In the genomic region with DNA sequence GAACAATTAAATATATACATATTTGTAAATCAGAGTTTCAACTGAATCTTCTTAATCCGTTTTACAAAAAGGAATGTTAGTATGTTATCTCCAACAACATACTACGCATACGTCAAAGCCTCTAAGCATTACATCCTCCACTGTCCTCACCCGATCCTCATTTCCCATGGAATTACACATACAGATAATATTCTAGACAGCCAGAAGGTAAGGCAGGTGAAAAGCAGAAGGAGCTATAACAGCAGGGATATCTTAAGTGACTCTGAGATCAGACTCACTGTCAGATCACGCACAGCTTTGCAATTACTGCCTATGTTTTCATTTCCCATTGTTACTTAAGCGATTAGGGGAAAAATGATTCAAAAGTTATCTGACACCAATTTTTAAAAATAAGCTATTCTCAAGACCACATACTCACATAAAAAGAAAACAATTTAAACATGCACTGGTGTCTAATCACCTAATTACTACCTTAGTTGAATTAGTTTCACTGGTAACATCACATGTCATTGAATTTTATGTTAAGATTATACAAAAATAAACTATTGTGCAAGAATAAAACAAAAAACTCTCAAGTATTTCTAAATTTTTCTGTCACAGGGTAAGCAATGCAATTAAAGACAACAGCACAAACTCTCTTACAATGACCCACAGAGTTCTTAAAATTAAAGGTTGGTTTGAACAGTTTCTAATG, we compare ENCODE assay signal across 32 cellular contexts.
DNase-seq lines count a peak whose midpoint lies in the region; ATAC-seq and TF ChIP-seq lines count a peak whose summit lies in the region.
"Had no signal": no experiment of that assay in that cellular context is flagged by ENCODE, and none has a peak within 500 bp of the region (broad histone marks: within the 10 kb centered on the region; RNA-seq: fewer than 3 reads in every experiment).

No MANE protein-coding gene starts in this region.

- no peak for TF ChIP-seq CTCF in brain (conservative IDR thresholded peaks at IDR 0.05)

- H3K4me3 ChIP-seq in naive thymus-derived CD4-positive, alpha-beta T cell (ENCODE audit: low read length): no peak overlapping the region
- H3K4me3 ChIP-seq: adrenal gland, colonic mucosa, GM23338, neural progenitor cell, right atrium auricular region, SJSA1 had no signal

- POLR2A ChIA-PET in naive thymus-derived CD4-positive, alpha-beta T cell (lab: Charles Lee): no interaction called here

- DNase-seq in NCI-H1105 treated with DMSO at 0.1 percent for 48 hours (lab: John Stamatoyannopoulos, UW) (peak; percentile 13), NCI-H1105 (lab: John Stamatoyannopoulos, UW) (no peak), NCI-H146 treated with DMSO at 0.1 percent for 48 hours (lab: John Stamatoyannopoulos, UW; ENCODE audit: unreplicated experiment) (peak; percentile 18), anterior cingulate cortex (lab: John Stamatoyannopoulos, UW) (no peak)
- DNase-seq in naive thymus-derived CD4-positive, alpha-beta T cell: no peak
- DNase-seq: activated CD4-positive, alpha-beta T cell treated with anti-CD3 and anti-CD28 coated beads, Interleukin-2, amount 50 U/mL, for 4 hours; activated CD4-positive, CD25-positive, alpha-beta regulatory T cell; activated CD8-positive, alpha-beta memory T cell treated with anti-CD3 and anti-CD28 coated beads, Interleukin-2, amount 10 ng/mL, durations not matched to agents 7 days and 5 days; activated T-cell treated with anti-CD3 and anti-CD28 coated beads, Interleukin-2, amount 50 U/mL, for 48 hours; adrenal gland; colonic mucosa; DND-41; effector CD4-positive, alpha-beta T cell; HFFc6; immature natural killer cell; KG1; left colon; mammary epithelial cell; NCI-H510A; small intestine; stimulated activated naive CD4-positive, alpha-beta T cell had no signal

- CTCF ChIA-PET in naive thymus-derived CD4-positive, alpha-beta T cell (lab: Charles Lee): interaction anchor here (0.6 kb wide), 1 partner anchor 272 kb away, joined by 4 read pairs; no protein-coding TSS in a partner anchor

- no peaks in the 10 kb centered on the region for H3K27me3 Mint-ChIP-seq in brain
- no peaks in the 10 kb centered on the region for H3K27me3 Mint-ChIP-seq in naive thymus-derived CD4-positive, alpha-beta T cell
- H3K27me3 Mint-ChIP-seq: activated CD8-positive, alpha-beta memory T cell treated with anti-CD3 and anti-CD28 coated beads, Interleukin-2, amount 10 ng/mL, durations not matched to agents 7 days and 5 days had no signal

- H3K9me3 Mint-ChIP-seq in brain: peaks cover 4 to 25% (median 14%) of the 10 kb centered on the region in 5 experiments
- H3K9me3 Mint-ChIP-seq in naive thymus-derived CD4-positive, alpha-beta T cell: peaks cover 0 to 3% (median 0%) of the 10 kb centered on the region in 11 donors
- H3K9me3 Mint-ChIP-seq: GM23338, HFFc6, immature natural killer cell had no signal

- peaks cover 31% of the 10 kb centered on the region for H3K36me3 Mint-ChIP-seq in brain
- H3K36me3 Mint-ChIP-seq in naive thymus-derived CD4-positive, alpha-beta T cell: peaks cover 0 to 13% (median 5%) of the 10 kb centered on the region in 5 donors
- H3K36me3 Mint-ChIP-seq: immature natural killer cell had no signal

- no peaks in the 10 kb centered on the region for H3K36me3 ChIP-seq in naive thymus-derived CD4-positive, alpha-beta T cell (ENCODE audit: control insufficient read depth in 2 of 3, insufficient read depth in 3 of 3, low read length in 3 of 3)
- H3K36me3 ChIP-seq: adrenal gland, colonic mucosa, neural progenitor cell, right atrium auricular region, SJSA1 had no signal

- peak overlapping the region in 3 of 5 experiments; percentile 24 to 56 (median 36) for H3K27ac Mint-ChIP-seq in brain
- peak overlapping the region in 6 of 9 donors; percentile 8 to 54 (median 29) for H3K27ac Mint-ChIP-seq in naive thymus-derived CD4-positive, alpha-beta T cell
- H3K27ac Mint-ChIP-seq: activated CD8-positive, alpha-beta memory T cell treated with anti-CD3 and anti-CD28 coated beads, Interleukin-2, amount 10 ng/mL, durations not matched to agents 7 days and 5 days; GM23338; HFFc6; neural progenitor cell had no signal

- no peak overlapping the region for H3K27ac ChIP-seq in naive thymus-derived CD4-positive, alpha-beta T cell (ENCODE audit: low read depth, low read length)
- H3K27ac ChIP-seq: 22Rv1, adrenal gland, C4-2B, colonic mucosa, neural progenitor cell, parathyroid adenoma, RWPE1, SJSA1 had no signal

- no peaks in the 10 kb centered on the region for H3K9me3 ChIP-seq in naive thymus-derived CD4-positive, alpha-beta T cell (ENCODE audit: control insufficient read depth in 2 of 3, low read length in 3 of 3)
- H3K9me3 ChIP-seq: adrenal gland, colonic mucosa, right atrium auricular region, SJSA1 had no signal

- no peak for ATAC-seq in naive thymus-derived CD4-positive, alpha-beta T cell
- ATAC-seq in esophagus mucosa (no peak), GM18867 (IDR thresholded peaks at IDR 0.05; ENCODE audit: unreplicated experiment) (no peak)
- ATAC-seq: activated CD8-positive, alpha-beta memory T cell treated with anti-CD3 and anti-CD28 coated beads, Interleukin-2, amount 10 ng/mL, durations not matched to agents 7 days and 5 days; left colon had no signal

- H3K27me3 ChIP-seq in naive thymus-derived CD4-positive, alpha-beta T cell (ENCODE audit: control insufficient read depth in 2 of 2, insufficient read depth in 2 of 2, low read length in 2 of 2): no peaks in the 10 kb centered on the region
- H3K27me3 ChIP-seq: adrenal gland, colonic mucosa, neural progenitor cell, right atrium auricular region, SJSA1 had no signal

- peaks cover 8 to 18% of the 10 kb centered on the region in 2 donors for H3K4me1 ChIP-seq in naive thymus-derived CD4-positive, alpha-beta T cell (ENCODE audit: control insufficient read depth in 2 of 2, insufficient read depth in 2 of 2, low read length in 2 of 2)

- H3K4me1 Mint-ChIP-seq in brain: peaks cover 63% of the 10 kb centered on the region
- peaks cover 32 to 81% (median 62%) of the 10 kb centered on the region in 7 donors for H3K4me1 Mint-ChIP-seq in naive thymus-derived CD4-positive, alpha-beta T cell
- H3K4me1 Mint-ChIP-seq: neural progenitor cell had no signal

- H3K4me3 Mint-ChIP-seq in brain: no peak overlapping the region
- peak overlapping the region in 2 of 10 donors; percentile 19 to 34 for H3K4me3 Mint-ChIP-seq in naive thymus-derived CD4-positive, alpha-beta T cell
- H3K4me3 Mint-ChIP-seq: activated CD8-positive, alpha-beta memory T cell treated with anti-CD3 and anti-CD28 coated beads, Interleukin-2, amount 10 ng/mL, durations not matched to agents 7 days and 5 days; GM23338; HFFc6; immature natural killer cell; neural progenitor cell had no signal

- intact Hi-C loops in naive thymus-derived CD4-positive, alpha-beta T cell (cut with micrococcal nuclease): no loop called here

Comparison
In these comparisons a context has a peak if more than half of its experiments do, and no peak if none do; other contexts are left out.
1. DNase-seq: peak in NCI-H1105 treated with DMSO at 0.1 percent for 48 hours (single experiment) and NCI-H146 treated with DMSO at 0.1 percent for 48 hours (single experiment); none in NCI-H1105 (single experiment), naive thymus-derived CD4-positive, alpha-beta T cell (0 of 9) and anterior cingulate cortex (0 of 58).